Comparison of ENCODE assay signal across 9 cellular contexts in the genomic region with DNA sequence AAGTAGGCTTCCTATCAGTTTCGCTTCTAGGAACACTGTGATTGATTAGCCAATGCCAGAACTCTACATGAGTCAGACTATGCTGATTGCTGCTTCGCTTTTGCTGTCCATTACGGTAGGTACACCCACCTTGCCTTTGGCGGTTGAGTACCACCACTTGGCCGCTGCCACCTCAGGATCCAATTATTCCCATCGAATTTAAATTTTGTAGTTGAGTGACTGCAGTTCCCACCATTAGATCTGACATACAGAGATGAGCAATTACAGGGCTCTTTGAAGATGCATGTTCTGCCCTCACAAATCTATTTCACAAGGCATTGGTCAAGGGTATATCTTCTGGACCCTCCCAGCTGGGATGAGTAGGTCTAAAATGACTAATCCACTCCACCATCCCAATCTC. TPM values are rescaled to one million over a fixed set of nuclear protein-coding genes. Genes with fewer than 3 reads are reported as not detected.
DNase-seq lines count a peak whose midpoint lies in the region; TF ChIP-seq lines count a peak whose summit lies in the region.
"Not testable (repeated sequence)": the region's sequence is repeated elsewhere in the genome, so short reads cannot be mapped to it uniquely, and the experiment has no call there.
"Had no signal": no experiment of that assay in that cellular context is flagged by ENCODE, and none has a peak within 500 bp of the region (broad histone marks: within the 10 kb centered on the region; RNA-seq: fewer than 3 reads in every experiment).

No MANE protein-coding gene starts in this region.

- DNase-seq in progenitor cell of endocrine pancreas (ENCODE audit: low spot score, unreplicated experiment): not testable (repeated sequence)

- not testable (repeated sequence) for H3K27ac ChIP-seq in HEK293 (ENCODE audit: extremely low read depth, low read depth, low read length)

- peaks cover 28% of the 10 kb centered on the region for H3K9me3 Mint-ChIP-seq in progenitor cell of endocrine pancreas (ENCODE audit: low read depth)

- not testable (repeated sequence) for H3K4me1 Mint-ChIP-seq in progenitor cell of endocrine pancreas (ENCODE audit: low read depth)

- not testable (repeated sequence) for H3K27me3 Mint-ChIP-seq in progenitor cell of endocrine pancreas

- H3K4me3 ChIP-seq in HEK293 (ENCODE audit: low read depth, low read length): not testable (repeated sequence)

- POLR2A ChIA-PET in HEK293 (lab: Yijun Ruan, JAX): not testable (repeated sequence)

- H3K36me3 ChIP-seq in HEK293 (ENCODE audit: control insufficient read depth in 2 of 2, insufficient read depth in 1 of 2, low read length in 2 of 2): not testable (repeated sequence)

- not testable (repeated sequence) for H3K4me3 Mint-ChIP-seq in progenitor cell of endocrine pancreas (ENCODE audit: low read depth)

- H3K27ac Mint-ChIP-seq in progenitor cell of endocrine pancreas: peak overlapping the region; percentile 13

- H3K4me1 ChIP-seq in HEK293 (ENCODE audit: control insufficient read depth, insufficient read depth, low read length): not testable (repeated sequence)

- H3K9me3 ChIP-seq in HEK293 (ENCODE audit: control insufficient read depth, insufficient read depth, low read depth, low read length): not testable (repeated sequence)

- TF ChIP-seq CTCF in HEK293 (tag by site-specific recombination; IDR thresholded peaks at IDR 0.05); progenitor cell of endocrine pancreas (IDR thresholded peaks at IDR 0.05; ENCODE audit: unreplicated experiment): not testable (repeated sequence)

- H3K36me3 Mint-ChIP-seq in progenitor cell of endocrine pancreas (ENCODE audit: insufficient read depth): peaks cover 62% of the 10 kb centered on the region

- CTCF ChIA-PET in HEK293 (lab: Yijun Ruan, JAX): not testable (repeated sequence)

TF ChIP-seq in HEK293, 187 proteins besides CTCF, POLR2A, EP300 and RAD21:
- TF ChIP-seq ZNF302 (tag by site-specific recombination; IDR thresholded peaks at IDR 0.05; ENCODE audit: low read depth): peak; percentile 93; the same call in 1 of the 2 replicates

RNA-seq across cellular contexts. Expression of a gene that starts 41.9 kb away (rescaled TPM):
- 276 and 291 TPM in 2 replicates for total RNA-seq in progenitor cell of endocrine pancreas
- total RNA-seq: B cell; CD4-positive, alpha-beta memory T cell; CD4-positive, alpha-beta T cell; CD4-positive, CD25-positive, alpha-beta regulatory T cell; CD8-positive, alpha-beta memory T cell; CD8-positive, alpha-beta T cell had no signal

RNA-seq across cellular contexts. Expression of a gene that starts 43.3 kb away (rescaled TPM):
- 66.6 and 79.4 TPM in 2 replicates for total RNA-seq in progenitor cell of endocrine pancreas
- total RNA-seq: A673; B cell; CD4-positive, alpha-beta memory T cell; CD4-positive, alpha-beta T cell; CD4-positive, CD25-positive, alpha-beta regulatory T cell; CD8-positive, alpha-beta memory T cell; CD8-positive, alpha-beta T cell had no signal
